Comparison of ENCODE assay signal across 17 cellular contexts in the genomic region with DNA sequence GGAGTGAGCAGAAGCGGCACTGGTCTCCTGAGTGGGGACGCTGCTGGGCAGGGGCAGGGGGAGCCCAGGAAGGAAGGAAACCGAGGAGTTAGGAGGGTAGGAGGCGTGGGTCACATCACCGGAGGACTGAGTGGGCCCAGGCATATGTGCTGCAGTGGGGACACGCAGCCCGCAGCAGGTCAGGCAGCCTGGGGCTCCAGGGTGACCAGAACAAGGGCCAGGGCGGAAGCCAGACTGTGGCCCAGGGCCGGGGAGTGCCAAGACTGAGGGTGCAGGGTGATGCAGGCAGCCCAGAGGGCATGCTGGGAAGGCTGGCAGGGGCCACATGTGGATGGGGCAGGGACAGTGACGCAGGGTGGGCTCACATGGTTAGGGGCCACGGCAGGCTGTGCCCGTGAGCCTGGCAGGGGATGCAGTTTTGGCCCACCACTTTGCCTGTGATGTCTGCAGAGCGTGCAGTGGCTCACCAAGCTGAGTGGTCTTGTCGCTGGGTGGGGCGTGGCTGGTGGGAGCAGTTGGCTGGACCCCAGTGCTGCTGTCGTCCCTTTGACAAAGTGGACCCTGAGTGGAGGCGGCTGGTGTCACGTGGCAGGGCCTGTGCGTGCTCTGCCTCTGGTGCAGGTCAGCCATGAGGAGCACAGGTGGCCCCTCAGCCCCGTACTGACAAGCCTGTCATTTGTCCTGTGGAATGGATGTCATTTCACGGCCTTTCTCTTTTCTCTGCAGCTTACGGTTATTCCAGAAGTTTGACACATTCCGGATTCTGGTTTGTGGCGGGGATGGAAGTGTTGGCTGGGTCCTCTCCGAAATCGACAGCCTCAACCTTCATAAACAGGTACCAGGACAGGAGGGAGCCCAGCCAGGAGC.
DNase-seq lines count a peak whose midpoint lies in the region; ATAC-seq and TF ChIP-seq lines count a peak whose summit lies in the region.
"Had no signal": no experiment of that assay in that cellular context is flagged by ENCODE, and none has a peak within 500 bp of the region (broad histone marks: within the 10 kb centered on the region; RNA-seq: fewer than 3 reads in every experiment).

No MANE protein-coding gene starts in this region.

- no peak for DNase-seq in stimulated activated naive CD8-positive, alpha-beta T cell treated with anti-CD3 and anti-CD28 coated beads, Interleukin-15, Interleukin-2, amounts not matched to agents 100 U/mL and 50 U/mL, for 24 hours
- DNase-seq in activated naive CD8-positive, alpha-beta T cell treated with anti-CD3 and anti-CD28 coated beads for 36 hours, result no peak
- DNase-seq in natural killer cell, result no peak
- DNase-seq in NAMALWA (ENCODE audit: low spot score), result no peak
- DNase-seq in erythroblast (lab: John Stamatoyannopoulos, UW), result no peak
- DNase-seq in stimulated activated naive CD4-positive, alpha-beta T cell treated with Interleukin-2 at 50 U/mL for 16 hours (lab: John Stamatoyannopoulos, UW), result no peak
- no peak for DNase-seq in COR-L47 (lab: John Stamatoyannopoulos, UW)
- DNase-seq: AML-193; DMS79 treated with DMSO at 0.1 percent for 48 hours; effector memory CD4-positive, alpha-beta T cell; foreskin keratinocyte; mammary epithelial cell; NCI-H146; NCI-H510A treated with DMSO at 0.1 percent for 48 hours; PC-3; small intestine had no signal

- intact Hi-C loops in natural killer cell (cut with micrococcal nuclease), result loop anchor here (2.0 to 5.0 kb wide), 2 partner anchors 83 to 169 kb away; no protein-coding TSS in a partner anchor

- H3K27me3 Mint-ChIP-seq in stimulated activated naive CD8-positive, alpha-beta T cell treated with anti-CD3 and anti-CD28 coated beads, Interleukin-15, Interleukin-2, amounts not matched to agents 100 ng/mL and 50 ng/mL, for 24 hours, result no peaks in the 10 kb centered on the region
- no peaks in the 10 kb centered on the region for H3K27me3 Mint-ChIP-seq in activated naive CD8-positive, alpha-beta T cell treated with anti-CD3 and anti-CD28 coated beads for 36 hours
- no peaks in the 10 kb centered on the region for H3K27me3 Mint-ChIP-seq in natural killer cell (ENCODE audit: low read depth in 2 of 2)

- no peaks in the 10 kb centered on the region for H3K9me3 Mint-ChIP-seq in stimulated activated naive CD8-positive, alpha-beta T cell treated with anti-CD3 and anti-CD28 coated beads, Interleukin-15, Interleukin-2, amounts not matched to agents 100 ng/mL and 50 ng/mL, for 24 hours
- H3K9me3 Mint-ChIP-seq in activated naive CD8-positive, alpha-beta T cell treated with anti-CD3 and anti-CD28 coated beads for 36 hours, result no peaks in the 10 kb centered on the region
- H3K9me3 Mint-ChIP-seq in natural killer cell, result no peaks in the 10 kb centered on the region

- peak overlapping the region; percentile 76 for H3K27ac Mint-ChIP-seq in stimulated activated naive CD8-positive, alpha-beta T cell treated with anti-CD3 and anti-CD28 coated beads, Interleukin-15, Interleukin-2, amounts not matched to agents 100 ng/mL and 50 ng/mL, for 24 hours
- H3K27ac Mint-ChIP-seq in activated naive CD8-positive, alpha-beta T cell treated with anti-CD3 and anti-CD28 coated beads for 36 hours, result peak overlapping the region; percentile 62
- peak overlapping the region; percentile 80 to 85 for H3K27ac Mint-ChIP-seq in natural killer cell

- ATAC-seq in stimulated activated naive CD8-positive, alpha-beta T cell treated with anti-CD3 and anti-CD28 coated beads, Interleukin-15, Interleukin-2, amounts not matched to agents 100 U/mL and 50 U/mL, for 24 hours, result no peak
- no peak for ATAC-seq in natural killer cell
- ATAC-seq: foreskin keratinocyte, PC-3 had no signal

- no peak for TF ChIP-seq POLR2A in erythroblast (IDR thresholded peaks at IDR 0.05; ENCODE audit: low read length)

- peaks cover 19% of the 10 kb centered on the region for H3K4me1 Mint-ChIP-seq in stimulated activated naive CD8-positive, alpha-beta T cell treated with anti-CD3 and anti-CD28 coated beads, Interleukin-15, Interleukin-2, amounts not matched to agents 100 ng/mL and 50 ng/mL, for 24 hours (ENCODE audit: low read depth)
- H3K4me1 Mint-ChIP-seq in activated naive CD8-positive, alpha-beta T cell treated with anti-CD3 and anti-CD28 coated beads for 36 hours, result peaks cover 24% of the 10 kb centered on the region
- peaks cover 39 to 47% of the 10 kb centered on the region in 2 donors for H3K4me1 Mint-ChIP-seq in natural killer cell

- peaks cover 55% of the 10 kb centered on the region for H3K36me3 Mint-ChIP-seq in stimulated activated naive CD8-positive, alpha-beta T cell treated with anti-CD3 and anti-CD28 coated beads, Interleukin-15, Interleukin-2, amounts not matched to agents 100 ng/mL and 50 ng/mL, for 24 hours (ENCODE audit: low read depth)
- H3K36me3 Mint-ChIP-seq in activated naive CD8-positive, alpha-beta T cell treated with anti-CD3 and anti-CD28 coated beads for 36 hours, result peaks cover 26% of the 10 kb centered on the region
- H3K36me3 Mint-ChIP-seq in natural killer cell, result peaks cover 15% of the 10 kb centered on the region

- no peak for TF ChIP-seq CTCF in natural killer cell (IDR thresholded peaks at IDR 0.05)

- no peak overlapping the region for H3K4me3 Mint-ChIP-seq in stimulated activated naive CD8-positive, alpha-beta T cell treated with anti-CD3 and anti-CD28 coated beads, Interleukin-15, Interleukin-2, amounts not matched to agents 100 ng/mL and 50 ng/mL, for 24 hours
- H3K4me3 Mint-ChIP-seq in activated naive CD8-positive, alpha-beta T cell treated with anti-CD3 and anti-CD28 coated beads for 36 hours, result no peak overlapping the region
- no peak overlapping the region for H3K4me3 Mint-ChIP-seq in natural killer cell
